In the genomic region with DNA sequence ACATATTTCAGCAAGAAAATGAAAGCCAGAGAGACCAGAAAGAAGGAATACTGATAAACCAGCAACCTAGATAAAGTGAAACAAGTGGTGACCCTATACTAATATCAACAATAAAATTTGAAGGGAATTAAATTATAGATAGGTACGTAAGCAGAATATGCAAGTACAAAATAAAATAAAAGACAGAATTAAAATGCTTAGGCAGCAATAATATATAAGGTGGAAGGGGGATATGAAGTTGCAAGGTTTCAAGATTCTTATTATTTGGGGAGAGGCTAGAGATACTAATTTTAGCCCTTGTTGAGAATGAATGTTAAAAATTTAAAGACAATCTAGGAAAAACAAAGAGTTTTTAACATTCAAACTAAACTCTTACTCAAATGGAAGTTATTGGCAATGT, we compare ENCODE assay signal across 23 cellular contexts.
"Had no signal": no experiment of that assay in that cellular context is flagged by ENCODE, and none has a peak within 500 bp of the region (broad histone marks: within the 10 kb centered on the region; RNA-seq: fewer than 3 reads in every experiment).

No MANE protein-coding gene starts in this region.

- H2AFZ ChIP-seq: hepatocyte had no signal

- H3K4me2 ChIP-seq: hepatocyte had no signal

- H3K27me3 Mint-ChIP-seq: naive B cell; naive thymus-derived CD8-positive, alpha-beta T cell had no signal

- H3K36me3 ChIP-seq: esophagus muscularis mucosa, gastroesophageal sphincter, heart left ventricle, left lung, lower lobe of right lung had no signal

- H3K4me3 Mint-ChIP-seq: mesothelial cell of epicardium; naive thymus-derived CD8-positive, alpha-beta T cell had no signal

- DNase-seq: dermis blood vessel endothelial cell; dorsolateral prefrontal cortex; effector CD4-positive, alpha-beta T cell; effector memory CD4-positive, alpha-beta T cell; foreskin keratinocyte; heart left ventricle; hypothalamus; left cardiac atrium; left lung; left ventricle myocardium superior; lower lobe of right lung; mesenchymal stem cell; mucosa of descending colon; naive B cell; naive thymus-derived CD8-positive, alpha-beta T cell had no signal

- ATAC-seq: foreskin keratinocyte; gastroesophageal sphincter; heart left ventricle; left cardiac atrium; left lung; left ventricle myocardium superior; lower lobe of right lung; mucosa of descending colon; naive thymus-derived CD8-positive, alpha-beta T cell had no signal

- H3K4me3 ChIP-seq: coronary artery, dorsolateral prefrontal cortex, esophagus muscularis mucosa, gastroesophageal sphincter, heart left ventricle, hepatocyte, left lung, lower lobe of right lung, mucosa of descending colon had no signal

- H3K27ac Mint-ChIP-seq: mesothelial cell of epicardium, naive B cell had no signal

- H3K27ac ChIP-seq: coronary artery, dorsolateral prefrontal cortex, esophagus muscularis mucosa, foreskin keratinocyte, gastroesophageal sphincter, heart left ventricle, hepatocyte, left lung, lower lobe of right lung had no signal

- H3K27me3 ChIP-seq: dorsolateral prefrontal cortex, esophagus muscularis mucosa, foreskin keratinocyte, gastroesophageal sphincter, heart left ventricle, hepatocyte, left lung had no signal

- FAIRE-seq: endothelial cell of umbilical vein, frontal cortex, keratinocyte had no signal

- H3K9me3 ChIP-seq: esophagus muscularis mucosa, gastroesophageal sphincter, left lung, lower lobe of right lung, mucosa of descending colon had no signal
